In genomic region chr6:139146317-139146726, GRCh38 we compare ENCODE assay signal across 13 cellular contexts. TPM values are rescaled to one million over a fixed set of nuclear protein-coding genes. Genes with fewer than 3 reads are reported as not detected.
DNase-seq lines count a peak whose midpoint lies in the region; ATAC-seq and TF ChIP-seq lines count a peak whose summit lies in the region.
"Had no signal": no experiment of that assay in that cellular context is flagged by ENCODE, and none has a peak within 500 bp of the region (broad histone marks: within the 10 kb centered on the region; RNA-seq: fewer than 3 reads in every experiment).

No MANE protein-coding gene starts in this region.

- intact Hi-C loops in Right ventricle myocardium superior (cut with DNase I): no loop called here
- intact Hi-C loops in cardiac septum (cut with DNase I): no loop called here

- H3K9me3 ChIP-seq in WERI-Rb-1 (ENCODE audit: severe bottlenecking): no peaks in the 10 kb centered on the region

- H3K4me3 Mint-ChIP-seq in stimulated activated naive B cell treated with anti-CD40 and anti-IgM and Interleukin-4, amounts not matched to agents 10 μg/mL and 1 μg/mL and 100 μg/mL, for 72 hours: peak overlapping the region in 1 of 2 donors; percentile 29
- H3K4me3 Mint-ChIP-seq: HFFc6 had no signal

- H3K27me3 Mint-ChIP-seq in stimulated activated naive B cell treated with anti-CD40 and anti-IgM and Interleukin-4, amounts not matched to agents 10 μg/mL and 1 μg/mL and 100 μg/mL, for 72 hours: no peaks in the 10 kb centered on the region

- H3K9me3 Mint-ChIP-seq in activated naive CD4-positive, alpha-beta T cell treated with anti-CD3 and anti-CD28 coated beads, Interleukin-2, amount 50 U/mL, for 72 hours: no peaks in the 10 kb centered on the region
- no peaks in the 10 kb centered on the region for H3K9me3 Mint-ChIP-seq in stimulated activated naive B cell treated with anti-CD40 and anti-IgM and Interleukin-4, amounts not matched to agents 10 μg/mL and 1 μg/mL and 100 μg/mL, for 72 hours
- H3K9me3 Mint-ChIP-seq: HFFc6 had no signal

- H3K27me3 ChIP-seq in WERI-Rb-1 (ENCODE audit: insufficient read depth, low read depth, severe bottlenecking): no peaks in the 10 kb centered on the region

- H3K27ac ChIP-seq in WERI-Rb-1: no peak overlapping the region

- peaks cover 49 to 86% of the 10 kb centered on the region in 2 donors for H3K4me1 Mint-ChIP-seq in stimulated activated naive B cell treated with anti-CD40 and anti-IgM and Interleukin-4, amounts not matched to agents 10 μg/mL and 1 μg/mL and 100 μg/mL, for 72 hours

- no peaks in the 10 kb centered on the region for H3K36me3 ChIP-seq in WERI-Rb-1

- peak overlapping the region; percentile 99 for H3K27ac Mint-ChIP-seq in activated naive CD4-positive, alpha-beta T cell treated with anti-CD3 and anti-CD28 coated beads, Interleukin-2, amount 50 U/mL, for 72 hours
- H3K27ac Mint-ChIP-seq in stimulated activated naive B cell treated with anti-CD40 and anti-IgM and Interleukin-4, amounts not matched to agents 10 μg/mL and 1 μg/mL and 100 μg/mL, for 72 hours: peak overlapping the region; percentile 59
- H3K27ac Mint-ChIP-seq: HFFc6 had no signal

- H3K4me3 ChIP-seq in WERI-Rb-1 (ENCODE audit: low read depth, low read length): no peak overlapping the region

- no peak for TF ChIP-seq CTCF in WERI-Rb-1 (IDR thresholded peaks at IDR 0.05; ENCODE audit: low read depth, low read length)

- H3K36me3 Mint-ChIP-seq in activated naive CD4-positive, alpha-beta T cell treated with anti-CD3 and anti-CD28 coated beads, Interleukin-2, amount 50 U/mL, for 72 hours: peaks cover 0 to 44% of the 10 kb centered on the region in 2 donors
- peaks cover 12 to 17% of the 10 kb centered on the region in 2 donors for H3K36me3 Mint-ChIP-seq in stimulated activated naive B cell treated with anti-CD40 and anti-IgM and Interleukin-4, amounts not matched to agents 10 μg/mL and 1 μg/mL and 100 μg/mL, for 72 hours

- ATAC-seq in Right ventricle myocardium superior (ENCODE audit: poor library complexity): peak; percentile 49
- ATAC-seq in HG03439 (IDR thresholded peaks at IDR 0.05; ENCODE audit: unreplicated experiment): peak; percentile 67
- peak; percentile 78 to 82 for ATAC-seq in activated naive CD4-positive, alpha-beta T cell treated with anti-CD3 and anti-CD28 coated beads, Interleukin-2, amount 50 U/mL, for 72 hours
- ATAC-seq in stimulated activated naive B cell treated with anti-CD40 and anti-IgM and Interleukin-4, amounts not matched to agents 10 μg/mL and 1 μg/mL and 100 μg/mL, for 72 hours (replicated peaks): peak in 1 of 2 donors; percentile 66

- no peak for DNase-seq in Right ventricle myocardium superior
- DNase-seq in cardiac septum (ENCODE audit: low spot score): no peak
- DNase-seq in activated naive CD4-positive, alpha-beta T cell treated with anti-CD3 and anti-CD28 coated beads, Interleukin-2, amount 50 U/mL, for 72 hours (ENCODE audit: low spot score in 2 of 2): peak in 1 of 2 donors; percentile 45
- DNase-seq in stimulated activated naive B cell treated with anti-CD40 and anti-IgM and Interleukin-4, amounts not matched to agents 10 μg/mL and 1 μg/mL and 100 μg/mL, for 72 hours: no peak
- DNase-seq in WERI-Rb-1: no peak
- DNase-seq in NCI-H524 (lab: John Stamatoyannopoulos, UW): no peak
- no peak for DNase-seq in mucosa of gallbladder (ENCODE audit: low spot score)
- DNase-seq: activated effector memory CD4-positive, alpha-beta T cell treated with Interleukin-2 at 50 U/mL for 16 hours; caudate nucleus; HFFc6; NCI-H1436 treated with DMSO at 0.1 percent for 48 hours; NCI-H82 had no signal

RNA-seq across cellular contexts. Expression of gene HECA, which starts 11.4 kb away (rescaled TPM):
- 54.2 TPM for total RNA-seq in Right ventricle myocardium superior
- 51.0 TPM for total RNA-seq in cardiac septum
- 10 to 100 TPM; 59.6 to 83.3 TPM for total RNA-seq in activated naive CD4-positive, alpha-beta T cell treated with anti-CD3 and anti-CD28 coated beads, Interleukin-2, amount 50 U/mL, for 72 hours
- 31.8 TPM for total RNA-seq in mucosa of gallbladder
